In genomic region chr7:51317582-51317910, GRCh38 we compare ENCODE assay signal across 10 cellular contexts. TPM values are rescaled to one million over a fixed set of nuclear protein-coding genes. Genes with fewer than 3 reads are reported as not detected.
DNase-seq lines count a peak whose midpoint lies in the region; ATAC-seq and TF ChIP-seq lines count a peak whose summit lies in the region.
"Had no signal": no experiment of that assay in that cellular context is flagged by ENCODE, and none has a peak within 500 bp of the region (broad histone marks: within the 10 kb centered on the region; RNA-seq: fewer than 3 reads in every experiment).

No MANE protein-coding gene starts in this region.

- no peaks in the 10 kb centered on the region for H3K36me3 Mint-ChIP-seq in mesothelial cell of epicardium

- DNase-seq in cardiac muscle cell (ENCODE audit: low read depth in 1 of 2, low spot score in 1 of 2) (no peak), left ventricle myocardium superior (no peak), mesothelial cell of epicardium (ENCODE audit: low spot score in 2 of 2, unreplicated experiment in 2 of 2) (no peak), testis (no peak), OCI-M2 (lab: John Stamatoyannopoulos, UW; ENCODE audit: unreplicated experiment) (no peak)
- DNase-seq in effector CD4-positive, alpha-beta T cell = no peak

- peak overlapping the region; percentile 73 for H3K4me3 Mint-ChIP-seq in mesothelial cell of epicardium
- H3K4me3 Mint-ChIP-seq: central memory CD8-positive, alpha-beta T cell had no signal

- ATAC-seq in left ventricle myocardium superior (no peak), HG03039 (IDR thresholded peaks at IDR 0.05; ENCODE audit: unreplicated experiment) (no peak)

- H3K4me1 ChIP-seq in cardiac muscle cell (ENCODE audit: low read depth) = no peaks in the 10 kb centered on the region
- no peaks in the 10 kb centered on the region for H3K4me1 ChIP-seq in testis

- no peak overlapping the region for H3K27ac ChIP-seq in cardiac muscle cell
- H3K27ac ChIP-seq in cingulate gyrus (ENCODE audit: low read depth, low read length) = peak overlapping the region; percentile 49
- no peak overlapping the region for H3K27ac ChIP-seq in testis

- H3K27me3 ChIP-seq in cardiac muscle cell (peaks cover 82% of the 10 kb centered on the region), testis (no peaks in the 10 kb centered on the region)

- H3K4me1 Mint-ChIP-seq in mesothelial cell of epicardium = peaks cover 6% of the 10 kb centered on the region
- H3K4me1 Mint-ChIP-seq: central memory CD8-positive, alpha-beta T cell had no signal

- peak overlapping the region; percentile 65 for H3K4me3 ChIP-seq in cardiac muscle cell
- H3K4me3 ChIP-seq in testis = peak overlapping the region; percentile 46 to 47

- H3K9me3 ChIP-seq in cardiac muscle cell (ENCODE audit: low read depth) (no peaks in the 10 kb centered on the region), testis (no peaks in the 10 kb centered on the region)

- no peak overlapping the region for H3K27ac Mint-ChIP-seq in mesothelial cell of epicardium

- H3K36me3 ChIP-seq in cardiac muscle cell (no peaks in the 10 kb centered on the region), testis (ENCODE audit: low read depth, missing control alignments) (no peaks in the 10 kb centered on the region)

- TF ChIP-seq CTCF in cardiac muscle cell (IDR thresholded peaks at IDR 0.05; ENCODE audit: low read depth, low read length) = no peak
- TF ChIP-seq CTCF in mesothelial cell of epicardium (IDR thresholded peaks at IDR 0.05; ENCODE audit: unreplicated experiment) = no peak
- TF ChIP-seq CTCF in testis (IDR thresholded peaks at IDR 0.05) = no peak

- no peaks in the 10 kb centered on the region for H3K9me3 Mint-ChIP-seq in mesothelial cell of epicardium
- H3K9me3 Mint-ChIP-seq: central memory CD8-positive, alpha-beta T cell had no signal

- TF ChIP-seq POLR2A in testis (IDR thresholded peaks at IDR 0.05) = no peak

- intact Hi-C loops in left ventricle myocardium superior (cut with micrococcal nuclease) (no loop called here), testis (cut with DNase I; ENCODE audit: low total_unique reads) (no loop called here)

- 36 to 54% methylated on average over 7 to 8 of the region's 8 CpGs for WGBS in testis, 2 donors

- peaks cover 62% of the 10 kb centered on the region for H3K27me3 Mint-ChIP-seq in mesothelial cell of epicardium (ENCODE audit: low read depth)

RNA-seq across cellular contexts. Expression of gene COBL, which starts 0.9 kb away (rescaled TPM):
- total RNA-seq in cardiac muscle cell (0.69 and 0.70 TPM in 2 replicates), left ventricle myocardium superior (91.2 TPM), mesothelial cell of epicardium (0.66 to 1.2 TPM (median 0.75 TPM) in 3 replicates), testis (10 to 100 TPM; 12.3 to 14.8 TPM)
- polyA plus RNA-seq in cardiac muscle cell (0.07 TPM in 2 replicates), testis (ENCODE audit: insufficient read depth, low read depth, low replicate concordance) (9.2 TPM)
- total RNA-seq: fibroblast of villous mesenchyme had no signal
